Comparison of ENCODE assay signal across 13 cellular contexts in the genomic region with DNA sequence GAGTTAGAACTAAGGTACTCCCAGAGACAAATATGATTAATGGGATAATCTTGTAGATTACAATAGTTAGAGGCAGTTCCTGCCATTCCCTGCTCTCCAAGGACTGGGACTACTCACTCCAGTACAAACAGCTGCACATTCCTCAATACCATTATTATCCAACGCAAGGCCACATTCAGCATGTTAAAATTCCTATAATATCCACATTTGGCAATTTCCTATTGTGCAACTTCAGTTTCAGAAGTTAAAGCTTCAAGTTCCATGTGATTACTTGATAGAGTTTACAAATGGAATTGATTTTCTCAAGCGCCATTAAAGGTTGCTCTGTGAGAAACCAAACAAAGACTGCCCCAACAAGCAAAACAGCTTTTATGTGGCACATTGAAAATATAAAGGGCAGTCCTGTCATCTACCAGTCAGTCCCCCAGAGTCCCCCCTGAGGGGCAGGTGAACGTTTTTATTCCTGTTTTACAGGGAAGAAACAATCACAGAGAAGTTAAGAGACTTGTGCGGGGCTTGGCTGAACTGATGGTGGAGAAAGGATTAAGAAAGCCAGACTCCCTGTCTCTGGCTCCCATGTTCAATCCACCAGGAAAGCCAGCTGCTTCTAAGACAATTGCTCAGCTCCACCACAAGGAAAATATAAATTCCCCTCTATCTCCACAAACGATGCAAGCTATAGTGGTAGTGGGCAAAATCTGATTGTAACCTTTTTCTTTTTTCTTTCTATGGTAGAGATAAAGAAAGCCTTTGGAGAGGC.
A peak's percentile ranks its signal among the peaks of the same experiment; 100 is the strongest.
DNase-seq lines count a peak whose midpoint lies in the region; ATAC-seq and TF ChIP-seq lines count a peak whose summit lies in the region.
"Had no signal": no experiment of that assay in that cellular context is flagged by ENCODE, and none has a peak within 500 bp of the region (broad histone marks: within the 10 kb centered on the region; RNA-seq: fewer than 3 reads in every experiment).

No MANE protein-coding gene starts in this region.

- POLR2A ChIA-PET in AG04450 (lab: Yijun Ruan, JAX): interaction anchor here (0.6 kb wide), 1 partner anchor 1218 kb away, joined by 3 read pairs; no protein-coding TSS in a partner anchor
- POLR2A ChIA-PET in activated CD8-positive, alpha-beta T cell treated with anti-CD3 and anti-CD28 coated beads for 36 hours (lab: Charles Lee): no interaction called here

- H3K4me1 Mint-ChIP-seq in HFFc6 (ENCODE audit: low read depth) (peaks cover 28% of the 10 kb centered on the region), brain (peaks cover 32% of the 10 kb centered on the region)
- H3K4me1 Mint-ChIP-seq in activated CD8-positive, alpha-beta T cell treated with anti-CD3 and anti-CD28 coated beads for 36 hours (ENCODE audit: low read depth): no peaks in the 10 kb centered on the region

- no peak for ATAC-seq in activated CD8-positive, alpha-beta T cell treated with anti-CD3 and anti-CD28 coated beads for 36 hours

- H3K27me3 Mint-ChIP-seq in HFFc6 (ENCODE audit: insufficient read depth) (no peaks in the 10 kb centered on the region), brain (no peaks in the 10 kb centered on the region)
- H3K27me3 Mint-ChIP-seq in activated CD8-positive, alpha-beta T cell treated with anti-CD3 and anti-CD28 coated beads for 36 hours: peaks cover 2% of the 10 kb centered on the region

- H3K9me3 ChIP-seq in AG04450 (ENCODE audit: control insufficient read depth, insufficient read depth, low read length) (peaks cover 3% of the 10 kb centered on the region; the same call in 1 of the 2 replicates), liver (ENCODE audit: control insufficient read depth in 4 of 4, low read length in 3 of 4) (no peaks in the 10 kb centered on the region)
- H3K9me3 ChIP-seq: upper lobe of left lung had no signal

- no peaks in the 10 kb centered on the region for H3K36me3 ChIP-seq in liver (ENCODE audit: control insufficient read depth in 4 of 4, insufficient read depth in 3 of 4, low read depth in 1 of 4, low read length in 3 of 4)
- H3K36me3 ChIP-seq: upper lobe of left lung had no signal

- peak; percentile 72 for DNase-seq in AG04450 (ENCODE audit: low read depth, low spot score)
- DNase-seq in HFFc6: peak; percentile 79
- no peak for DNase-seq in LoVo (ENCODE audit: low spot score)
- DNase-seq in stimulated activated CD4-positive, alpha-beta T cell treated with anti-CD3 and anti-CD28 coated beads, Interleukin-4, amount 100 ng/mL, for 24 hours: no peak
- no peak for DNase-seq in occipital lobe (lab: John Stamatoyannopoulos, UW)
- DNase-seq in activated CD8-positive, alpha-beta T cell treated with anti-CD3 and anti-CD28 coated beads for 36 hours: no peak
- DNase-seq: activated CD4-positive, CD25-positive, alpha-beta regulatory T cell; activated effector memory CD4-positive, alpha-beta T cell treated with Interleukin-2 at 50 U/mL for 16 hours; effector CD4-positive, alpha-beta T cell; upper lobe of left lung had no signal

- TF ChIP-seq CTCF in AG04450 (IDR thresholded peaks at IDR 0.05; ENCODE audit: low read depth, low read length) (no peak), HFFc6 (IDR thresholded peaks at IDR 0.05) (no peak; the same call in 1 of the 2 replicates), brain (conservative IDR thresholded peaks at IDR 0.05) (no peak), liver (IDR thresholded peaks at IDR 0.05; ENCODE audit: low read depth, low read length, missing input control) (no peak)
- no peak for TF ChIP-seq CTCF in activated CD8-positive, alpha-beta T cell treated with anti-CD3 and anti-CD28 coated beads for 36 hours (IDR thresholded peaks at IDR 0.05)

- peak in 1 of 2 donors; percentile 51 for TF ChIP-seq RAD21 in liver (IDR thresholded peaks at IDR 0.05)

- no peak overlapping the region for H3K9ac ChIP-seq in liver (ENCODE audit: low read depth in 1 of 2, low read length in 2 of 2)

- H3K27ac Mint-ChIP-seq in HFFc6: peak overlapping the region; percentile 53
- H3K27ac Mint-ChIP-seq in brain: peak overlapping the region in 3 of 5 experiments; percentile 43 to 92 (median 72)
- no peak overlapping the region for H3K27ac Mint-ChIP-seq in activated CD8-positive, alpha-beta T cell treated with anti-CD3 and anti-CD28 coated beads for 36 hours

- H3K27me3 ChIP-seq in AG04450 (ENCODE audit: control insufficient read depth, insufficient read depth, low read length): no peaks in the 10 kb centered on the region
- no peaks in the 10 kb centered on the region for H3K27me3 ChIP-seq in liver (ENCODE audit: control insufficient read depth in 4 of 4, insufficient read depth in 4 of 4, low read length in 3 of 4)
- H3K27me3 ChIP-seq: upper lobe of left lung had no signal

- intact Hi-C loops in activated CD8-positive, alpha-beta T cell treated with anti-CD3 and anti-CD28 coated beads for 36 hours (cut with micrococcal nuclease): no loop called here

- H3K9me3 Mint-ChIP-seq in HFFc6 (no peaks in the 10 kb centered on the region), brain (peaks cover 0 to 9% (median 0%) of the 10 kb centered on the region in 5 experiments)
- H3K9me3 Mint-ChIP-seq in activated CD8-positive, alpha-beta T cell treated with anti-CD3 and anti-CD28 coated beads for 36 hours: no peaks in the 10 kb centered on the region
- H3K9me3 Mint-ChIP-seq: CD14-positive monocyte had no signal

- H3K4me1 ChIP-seq in liver (ENCODE audit: control insufficient read depth in 4 of 4, insufficient read depth in 4 of 4, low read length in 3 of 4): peaks cover 1 to 40% (median 23%) of the 10 kb centered on the region in 4 donors

- 45% methylated on average over 5 of the region's 5 CpGs for WGBS in liver

- H3K4me3 ChIP-seq in AG04450 (ENCODE audit: low read depth, low read length) (no peak overlapping the region), liver (ENCODE audit: low read depth in 1 of 3, low read length in 3 of 3) (no peak overlapping the region)
- H3K4me3 ChIP-seq: upper lobe of left lung had no signal

- no peaks in the 10 kb centered on the region for H3K36me3 Mint-ChIP-seq in HFFc6 (ENCODE audit: low read depth)
- H3K36me3 Mint-ChIP-seq in brain: no peaks in the 10 kb centered on the region
- H3K36me3 Mint-ChIP-seq in activated CD8-positive, alpha-beta T cell treated with anti-CD3 and anti-CD28 coated beads for 36 hours (ENCODE audit: low read depth): no peaks in the 10 kb centered on the region
- H3K36me3 Mint-ChIP-seq: CD14-positive monocyte had no signal

- peak overlapping the region; percentile 40 for H3K27ac ChIP-seq in AG04450 (ENCODE audit: low read depth, low read length)
- peak overlapping the region; percentile 22 to 32 for H3K27ac ChIP-seq in liver (ENCODE audit: low read depth in 1 of 2, low read length in 2 of 2)
- H3K27ac ChIP-seq: upper lobe of left lung had no signal

- peak overlapping the region; percentile 37 for H3K4me3 Mint-ChIP-seq in HFFc6
- no peak overlapping the region for H3K4me3 Mint-ChIP-seq in brain
- no peak overlapping the region for H3K4me3 Mint-ChIP-seq in activated CD8-positive, alpha-beta T cell treated with anti-CD3 and anti-CD28 coated beads for 36 hours

- CTCF ChIA-PET in AG04450 (lab: Charles Lee): interaction anchor here (0.6 to 3.0 kb wide), 5 partner anchors 11 to 1331 kb away, joined by 3 to 18 read pairs (median 5); no protein-coding TSS in a partner anchor
- CTCF ChIA-PET in activated CD8-positive, alpha-beta T cell treated with anti-CD3 and anti-CD28 coated beads for 36 hours (lab: Charles Lee): interaction anchor here (1.3 kb wide), 1 partner anchor 11 kb away, joined by 3 read pairs; no protein-coding TSS in a partner anchor

TF ChIP-seq in liver, 16 proteins besides CTCF, POLR2A, EP300 and RAD21 (continues in another document):
- TF ChIP-seq TAF1 (conservative IDR thresholded peaks at IDR 0.05): no peak
- peak; percentile 64 for TF ChIP-seq ZBTB33 (IDR thresholded peaks at IDR 0.05)
- TF ChIP-seq MAX (IDR thresholded peaks at IDR 0.05): peak; percentile 53
- peak; percentile 42 to 55 for TF ChIP-seq HNF4A (conservative IDR thresholded peaks at IDR 0.05)

Comparison
In these comparisons a context has a peak if more than half of its experiments do, and no peak if none do; other contexts are left out.
1. DNase-seq: peak in AG04450 (single experiment) and HFFc6 (single experiment); none in LoVo (single experiment), stimulated activated CD4-positive, alpha-beta T cell treated with anti-CD3 and anti-CD28 coated beads, Interleukin-4, amount 100 ng/mL, for 24 hours (single experiment), occipital lobe (single experiment) and activated CD8-positive, alpha-beta T cell treated with anti-CD3 and anti-CD28 coated beads for 36 hours (single experiment).